ENCODE assay signal across 8 cellular contexts in genomic region chr19:9673912-9674668, GRCh38. TPM values are rescaled to one million over a fixed set of nuclear protein-coding genes. Genes with fewer than 3 reads are reported as not detected.
DNase-seq lines count a peak whose midpoint lies in the region; ATAC-seq, FAIRE-seq and TF ChIP-seq lines count a peak whose summit lies in the region.

No MANE protein-coding gene starts in this region.

- TF ChIP-seq EP300 in HepG2 (IDR thresholded peaks at IDR 0.05; ENCODE audit: low read depth in 2 of 2, low read length in 2 of 2) (no peak), HepG2 (CRISPR knock-in tag; IDR thresholded peaks at IDR 0.05; ENCODE audit: borderline replicate concordance) (no peak)

- H3F3A ChIP-seq in PC-9 (ENCODE audit: insufficient read depth, low read depth): peaks cover 27% of the 10 kb centered on the region

- BruUV-seq in PC-9 (replicated peaks; lab: Mats Ljungman, UMichigan) (no TSS peak), HepG2 (replicated peaks; lab: Mats Ljungman, UMichigan) (TSS peak; percentile 70)

- peak overlapping the region; percentile 70 for H3K4me3 ChIP-seq in PC-9
- H3K4me3 ChIP-seq in HepG2 (replicated peaks in 1 of 3; ENCODE audit: insufficient read depth in 1 of 3, low read depth in 2 of 3, low read length in 3 of 3): peak overlapping the region; percentile 73 to 95 (median 89)

- peak overlapping the region; percentile 86 for H3K27ac ChIP-seq in PC-9
- H3K27ac ChIP-seq in HepG2 (ENCODE audit: extremely low read length, insufficient read depth, low read length): peak overlapping the region; percentile 95

- H3K4me2 ChIP-seq in PC-9 (peak overlapping the region; percentile 77), HepG2 (ENCODE audit: low read depth, low read length) (peak overlapping the region; percentile 74)

- H3K4me1 ChIP-seq in PC-9 (replicated peaks; ENCODE audit: insufficient read depth) (no peaks in the 10 kb centered on the region), HepG2 (ENCODE audit: insufficient read depth, low read length) (peaks cover 76% of the 10 kb centered on the region)

- H4K20me1 ChIP-seq in PC-9 (ENCODE audit: insufficient read depth) (no peaks in the 10 kb centered on the region), HepG2 (ENCODE audit: insufficient read depth, low read length) (peaks cover 5% of the 10 kb centered on the region; the same call in 1 of the 2 replicates)

- no peak for TF ChIP-seq POLR2A in HepG2 (IDR thresholded peaks at IDR 0.05; ENCODE audit: insufficient read depth in 1 of 2, low read depth in 2 of 2, low read length in 2 of 2)

- in situ Hi-C loops in HepG2 (cut with HindIII; ENCODE audit: extremely low pct_ligation_motif_present, low pct_unique_long_range_greater_than_20kb): no loop called here

- 15% methylated on average over 15 of the region's 15 CpGs for WGBS in HepG2 (ENCODE audit: low lambda C conversion rate)

- H3K36me3 ChIP-seq in PC-9 (ENCODE audit: low read depth): peaks cover 44% of the 10 kb centered on the region
- peaks cover 0 to 6% of the 10 kb centered on the region in 2 experiments; a peak in 2 of 5 replicates for H3K36me3 ChIP-seq in HepG2 (replicated peaks in 1 of 2; ENCODE audit: control insufficient read depth in 1 of 2, insufficient read depth in 2 of 2, low read length in 2 of 2)

- ATAC-seq in GM21723 (IDR thresholded peaks at IDR 0.05; ENCODE audit: unreplicated experiment): peak; percentile 10
- peak; percentile 49 for ATAC-seq in HepG2
- no peak for ATAC-seq in GM18517 (IDR thresholded peaks at IDR 0.05; ENCODE audit: unreplicated experiment)
- ATAC-seq in HG03139 (IDR thresholded peaks at IDR 0.05; ENCODE audit: unreplicated experiment): no peak
- ATAC-seq in HG02571 (IDR thresholded peaks at IDR 0.05; ENCODE audit: unreplicated experiment): no peak

- CTCF ChIA-PET in PC-9 (lab: Charles Lee): no interaction called here
- CTCF ChIA-PET in HepG2 (lab: Yijun Ruan, JAX; ENCODE audit: low intra/inter-chr PET ratio, low total read pairs): no interaction called here

- H3K27me3 ChIP-seq in PC-9 (ENCODE audit: insufficient read depth, low read depth) (no peaks in the 10 kb centered on the region), HepG2 (ENCODE audit: control insufficient read depth in 1 of 2, insufficient read depth in 2 of 2, low read length in 2 of 2) (no peaks in the 10 kb centered on the region; a peak in 1 of 5 replicates)

- FAIRE-seq in HepG2 (lab: Jason Lieb, UNC): no peak

- peak overlapping the region; percentile 96 for H3K9ac ChIP-seq in HepG2 (ENCODE audit: insufficient read depth, low read depth, low read length)

- no peaks in the 10 kb centered on the region for H3K9me2 ChIP-seq in PC-9 (ENCODE audit: insufficient read depth)

- DNase-seq in PC-9 (peak; percentile 1 to 50), astrocyte of the hippocampus (ENCODE audit: low read depth, low spot score) (peak; percentile 3), HepG2 (ENCODE audit: low spot score) (peak; percentile 15)
- peak; percentile 4 to 5 for DNase-seq in stimulated activated CD8-positive, alpha-beta memory T cell treated with anti-CD3 and anti-CD28 coated beads, Interleukin-15, amount 100 ng/mL, for 48 hours (ENCODE audit: low read depth in 2 of 2)

- H3K9me3 ChIP-seq in PC-9 (ENCODE audit: insufficient read depth, low read depth) (peaks cover 46% of the 10 kb centered on the region), HepG2 (ENCODE audit: low read length) (no peaks in the 10 kb centered on the region)

- TF ChIP-seq RAD21 in HepG2 (CRISPR knock-in tag; IDR thresholded peaks at IDR 0.05): no peak

- H3K79me2 ChIP-seq in PC-9 (ENCODE audit: low read depth) (peaks cover 56% of the 10 kb centered on the region), HepG2 (ENCODE audit: insufficient read depth, low read length) (peaks cover 58% of the 10 kb centered on the region)

- no peak for TF ChIP-seq CTCF in PC-9 (conservative IDR thresholded peaks at IDR 0.05)
- TF ChIP-seq CTCF in HepG2 (CRISPR knock-in tag; IDR thresholded peaks at IDR 0.05): no peak

- intact Hi-C loops in PC-9 (cut with micrococcal nuclease; ENCODE audit: unreplicated experiment) (loop anchor here (2.0 kb wide), 1 partner anchor 111 kb away; no protein-coding TSS in a partner anchor), HepG2 (cut with micrococcal nuclease; ENCODE audit: unreplicated experiment) (loop anchor here (2.0 kb wide), 1 partner anchor 111 kb away; no protein-coding TSS in a partner anchor)

- H2AFZ ChIP-seq in PC-9: peak overlapping the region; percentile 86
- no peak overlapping the region for H2AFZ ChIP-seq in HepG2 (ENCODE audit: low read length)

- POLR2A ChIA-PET in PC-9 (lab: Charles Lee; ENCODE audit: unreplicated experiment): no interaction called here
- POLR2A ChIA-PET in HepG2 (lab: Yijun Ruan, JAX): interaction anchor here (1.4 kb wide), 1 partner anchor 14 kb away, joined by 4 read pairs; no protein-coding TSS in a partner anchor

TF ChIP-seq in HepG2, 621 proteins besides CTCF, POLR2A, EP300 and RAD21 (continues in another document):
- TF ChIP-seq ZNF282 (IDR thresholded peaks at IDR 0.05; ENCODE audit: partially characterized antibody) (no peak), BCL3 (CRISPR knock-in tag; IDR thresholded peaks at IDR 0.05) (no peak), ATF7-NPFF (CRISPR knock-in tag; IDR thresholded peaks at IDR 0.05; ENCODE audit: low read depth) (0 out of 2 replicates have a peak, but pooled peaks have one; percentile 10), ZFP82 (CRISPR knock-in tag; IDR thresholded peaks at IDR 0.05; ENCODE audit: borderline replicate concordance) (0 out of 2 replicates have a peak, but pooled peaks have one; percentile 2), ZNF562 (CRISPR knock-in tag; IDR thresholded peaks at IDR 0.05; ENCODE audit: borderline replicate concordance) (peak; percentile 88), ZNF441 (CRISPR knock-in tag; IDR thresholded peaks at IDR 0.05; ENCODE audit: borderline replicate concordance) (0 out of 2 replicates have a peak, but pooled peaks have one; percentile 17)

RNA-seq across cellular contexts. Expression of gene ZNF562, which starts 0.8 kb away (rescaled TPM):
- total RNA-seq in PC-9 (2021) (24.9 and 26.0 TPM in 2 replicates), HepG2 (2016; rRNA removed; fragmentation: Illumina TruSeq; extraction: Trizol) (32.7 and 43.8 TPM in 2 replicates)
- 46.8 and 53.1 TPM in 2 replicates for total RNA-seq in HepG2 (2016; cell fraction: cytosol; rRNA removed; fragmentation: Illumina TruSeq; extraction: Trizol; ENCODE audit: low read depth)
- total RNA-seq in HepG2 (2016; cell fraction: insoluble cytoplasmic fraction; rRNA removed; fragmentation: Illumina TruSeq; extraction: Trizol): 32.4 and 43.7 TPM in 2 replicates
- total RNA-seq in HepG2 (2016; cell fraction: membrane; rRNA removed; fragmentation: Illumina TruSeq; extraction: Trizol): 47.4 and 53.0 TPM in 2 replicates
- 24.2 and 34.5 TPM in 2 replicates for total RNA-seq in HepG2 (2016; cell fraction: nucleus; rRNA removed; fragmentation: Illumina TruSeq; extraction: Trizol)
- 12.9 and 13.1 TPM in 2 replicates for polyA plus RNA-seq in HepG2 (2011; rRNA removed)
- 5.3 and 9.4 TPM in 2 replicates for polyA plus RNA-seq in HepG2 (2011; cell fraction: cytosol; rRNA removed)
- 9.6 and 13.3 TPM in 2 replicates for polyA plus RNA-seq in HepG2 (2011; cell fraction: nucleus; rRNA removed)
- polyA plus RNA-seq in HepG2 (2012): 10.4 and 11.0 TPM in 2 replicates
- 2.1 and 2.6 TPM in 2 replicates for polyA plus RNA-seq in HepG2 (2016; cell fraction: cytosol; fragmentation: Illumina TruSeq; extraction: Trizol; ENCODE audit: low read depth)
- polyA plus RNA-seq in HepG2 (2016; cell fraction: insoluble cytoplasmic fraction; fragmentation: Illumina TruSeq; extraction: Trizol; ENCODE audit: low read depth): 12.6 and 15.1 TPM in 2 replicates
- polyA plus RNA-seq in HepG2 (2016; cell fraction: membrane; fragmentation: Illumina TruSeq; extraction: Trizol; ENCODE audit: low read depth): 4.8 and 6.5 TPM in 2 replicates
- polyA plus RNA-seq in HepG2 (2016; cell fraction: nucleus; fragmentation: Illumina TruSeq; extraction: Trizol; ENCODE audit: insufficient read depth, low read depth): 14.7 and 21.4 TPM in 2 replicates
- 28.4 and 42.4 TPM in 2 replicates for polyA minus RNA-seq in HepG2 (2011; rRNA and poly(A)+ RNA removed; ENCODE audit: low replicate concordance)
- polyA minus RNA-seq in HepG2 (2011; cell fraction: cytosol; rRNA and poly(A)+ RNA removed): 31.7 and 41.8 TPM in 2 replicates
- 40.6 and 53.2 TPM in 2 replicates for polyA minus RNA-seq in HepG2 (2011; cell fraction: nucleus; rRNA and poly(A)+ RNA removed)

RNA-seq across cellular contexts. Expression of gene ZNF561, which starts 53.1 kb away (rescaled TPM):
- total RNA-seq in PC-9 (2021) (28.9 and 31.2 TPM in 2 replicates), HepG2 (2016; rRNA removed; fragmentation: Illumina TruSeq; extraction: Trizol) (35.1 and 54.3 TPM in 2 replicates)
- 15.7 and 17.1 TPM in 2 replicates for total RNA-seq in HepG2 (2016; cell fraction: cytosol; rRNA removed; fragmentation: Illumina TruSeq; extraction: Trizol; ENCODE audit: low read depth)
- total RNA-seq in HepG2 (2016; cell fraction: insoluble cytoplasmic fraction; rRNA removed; fragmentation: Illumina TruSeq; extraction: Trizol): 36.8 and 56.1 TPM in 2 replicates
- 31.5 and 34.6 TPM in 2 replicates for total RNA-seq in HepG2 (2016; cell fraction: membrane; rRNA removed; fragmentation: Illumina TruSeq; extraction: Trizol)
- total RNA-seq in HepG2 (2016; cell fraction: nucleus; rRNA removed; fragmentation: Illumina TruSeq; extraction: Trizol): 36.2 and 46.5 TPM in 2 replicates
- 19.8 and 23.1 TPM in 2 replicates for polyA plus RNA-seq in HepG2 (2011; rRNA removed)
- polyA plus RNA-seq in HepG2 (2011; cell fraction: cytosol; rRNA removed): 11.0 and 15.3 TPM in 2 replicates
- 17.3 and 18.5 TPM in 2 replicates for polyA plus RNA-seq in HepG2 (2011; cell fraction: nucleus; rRNA removed)
- polyA plus RNA-seq in HepG2 (2012): 16.3 and 20.9 TPM in 2 replicates
- polyA plus RNA-seq in HepG2 (2016; cell fraction: cytosol; fragmentation: Illumina TruSeq; extraction: Trizol; ENCODE audit: low read depth): 4.6 and 5.8 TPM in 2 replicates
- polyA plus RNA-seq in HepG2 (2016; cell fraction: insoluble cytoplasmic fraction; fragmentation: Illumina TruSeq; extraction: Trizol; ENCODE audit: low read depth): 37.5 and 37.6 TPM in 2 replicates
- polyA plus RNA-seq in HepG2 (2016; cell fraction: membrane; fragmentation: Illumina TruSeq; extraction: Trizol; ENCODE audit: low read depth): 11.1 and 12.1 TPM in 2 replicates
- polyA plus RNA-seq in HepG2 (2016; cell fraction: nucleus; fragmentation: Illumina TruSeq; extraction: Trizol; ENCODE audit: insufficient read depth, low read depth): 51.5 and 51.9 TPM in 2 replicates
- 43.4 and 63.9 TPM in 2 replicates for polyA minus RNA-seq in HepG2 (2011; rRNA and poly(A)+ RNA removed; ENCODE audit: low replicate concordance)
- polyA minus RNA-seq in HepG2 (2011; cell fraction: cytosol; rRNA and poly(A)+ RNA removed): 18.8 and 22.0 TPM in 2 replicates
- 57.2 and 73.4 TPM in 2 replicates for polyA minus RNA-seq in HepG2 (2011; cell fraction: nucleus; rRNA and poly(A)+ RNA removed)

Comparison
In these comparisons a context has a peak if more than half of its experiments do, and no peak if none do; other contexts are left out.
1. ATAC-seq: peak in GM21723 (single experiment) and HepG2 (single experiment); none in GM18517 (single experiment), HG03139 (single experiment) and HG02571 (single experiment).
2. Peak in every context shown above with its lines, with median percentiles within 50 percentile points of each other: DNase-seq.